ENCODE assay signal across 11 cellular contexts in genomic region chr12:15701721-15702156, GRCh38.
DNase-seq lines count a peak whose midpoint lies in the region; ATAC-seq and TF ChIP-seq lines count a peak whose summit lies in the region.
"Had no signal": no experiment of that assay in that cellular context is flagged by ENCODE, and none has a peak within 500 bp of the region (broad histone marks: within the 10 kb centered on the region; RNA-seq: fewer than 3 reads in every experiment).

No MANE protein-coding gene starts in this region.

- DNase-seq in AG10803 (ENCODE audit: low read depth) (peak; percentile 73), MV-4-11 (lab: John Stamatoyannopoulos, UW) (peak; percentile 25), epithelial cell of esophagus (ENCODE audit: low read depth) (peak; percentile 23), omental fat pad (ENCODE audit: low spot score) (no peak), NCI-H524 treated with DMSO at 0.1 percent for 48 hours (lab: John Stamatoyannopoulos, UW) (no peak)
- DNase-seq: activated CD4-positive, alpha-beta T cell treated with anti-CD3 and anti-CD28 coated beads, Interleukin-2, amount 50 U/mL, for 48 hours; H9; NCI-H1417 had no signal

- ATAC-seq in omental fat pad (ENCODE audit: low FRiP score) (peak; percentile 63), HG03342 (IDR thresholded peaks at IDR 0.05; ENCODE audit: unreplicated experiment) (no peak), HG02840 (IDR thresholded peaks at IDR 0.05; ENCODE audit: low FRiP score, unreplicated experiment) (no peak)
- ATAC-seq in stimulated activated memory B cell treated with anti-CD40 and anti-IgM and Interleukin-4, amounts not matched to agents 10 μg/mL and 1 μg/mL and 100 μg/mL, for 72 hours, result no peak

- H3K4me3 ChIP-seq in AG10803 (ENCODE audit: low read length) (no peak overlapping the region), epithelial cell of esophagus (ENCODE audit: low read length) (no peak overlapping the region)

- no peak for TF ChIP-seq CTCF in AG10803 (conservative IDR thresholded peaks at IDR 0.05; ENCODE audit: low read length)
- TF ChIP-seq CTCF in epithelial cell of esophagus (IDR thresholded peaks at IDR 0.05; ENCODE audit: insufficient read depth, low read depth, low read length, missing control alignments), result no peak
- no peak for TF ChIP-seq CTCF in omental fat pad (IDR thresholded peaks at IDR 0.05)

- no peak overlapping the region for H3K4me3 Mint-ChIP-seq in stimulated activated memory B cell treated with anti-CD40 and anti-IgM and Interleukin-4, amounts not matched to agents 10 μg/mL and 1 μg/mL and 100 μg/mL, for 72 hours
- H3K4me3 Mint-ChIP-seq: H9 had no signal

- no peak overlapping the region for H3K27ac Mint-ChIP-seq in stimulated activated memory B cell treated with anti-CD40 and anti-IgM and Interleukin-4, amounts not matched to agents 10 μg/mL and 1 μg/mL and 100 μg/mL, for 72 hours
- H3K27ac Mint-ChIP-seq: H9 had no signal

- H3K27me3 Mint-ChIP-seq in stimulated activated memory B cell treated with anti-CD40 and anti-IgM and Interleukin-4, amounts not matched to agents 10 μg/mL and 1 μg/mL and 100 μg/mL, for 72 hours, result no peaks in the 10 kb centered on the region

- H3K4me1 Mint-ChIP-seq in stimulated activated memory B cell treated with anti-CD40 and anti-IgM and Interleukin-4, amounts not matched to agents 10 μg/mL and 1 μg/mL and 100 μg/mL, for 72 hours, result peaks cover 7% of the 10 kb centered on the region

- no peaks in the 10 kb centered on the region for H3K36me3 Mint-ChIP-seq in stimulated activated memory B cell treated with anti-CD40 and anti-IgM and Interleukin-4, amounts not matched to agents 10 μg/mL and 1 μg/mL and 100 μg/mL, for 72 hours

- no peaks in the 10 kb centered on the region for H3K9me3 Mint-ChIP-seq in stimulated activated memory B cell treated with anti-CD40 and anti-IgM and Interleukin-4, amounts not matched to agents 10 μg/mL and 1 μg/mL and 100 μg/mL, for 72 hours
- H3K9me3 Mint-ChIP-seq: H9 had no signal

Comparison
In these comparisons a context has a peak if more than half of its experiments do, and no peak if none do; other contexts are left out.
1. DNase-seq: peak in AG10803 (single experiment), MV-4-11 (single experiment) and epithelial cell of esophagus (single experiment); none in omental fat pad (single experiment) and NCI-H524 treated with DMSO at 0.1 percent for 48 hours (single experiment).